9 cellular contexts compared by ENCODE assay signal in the genomic region with DNA sequence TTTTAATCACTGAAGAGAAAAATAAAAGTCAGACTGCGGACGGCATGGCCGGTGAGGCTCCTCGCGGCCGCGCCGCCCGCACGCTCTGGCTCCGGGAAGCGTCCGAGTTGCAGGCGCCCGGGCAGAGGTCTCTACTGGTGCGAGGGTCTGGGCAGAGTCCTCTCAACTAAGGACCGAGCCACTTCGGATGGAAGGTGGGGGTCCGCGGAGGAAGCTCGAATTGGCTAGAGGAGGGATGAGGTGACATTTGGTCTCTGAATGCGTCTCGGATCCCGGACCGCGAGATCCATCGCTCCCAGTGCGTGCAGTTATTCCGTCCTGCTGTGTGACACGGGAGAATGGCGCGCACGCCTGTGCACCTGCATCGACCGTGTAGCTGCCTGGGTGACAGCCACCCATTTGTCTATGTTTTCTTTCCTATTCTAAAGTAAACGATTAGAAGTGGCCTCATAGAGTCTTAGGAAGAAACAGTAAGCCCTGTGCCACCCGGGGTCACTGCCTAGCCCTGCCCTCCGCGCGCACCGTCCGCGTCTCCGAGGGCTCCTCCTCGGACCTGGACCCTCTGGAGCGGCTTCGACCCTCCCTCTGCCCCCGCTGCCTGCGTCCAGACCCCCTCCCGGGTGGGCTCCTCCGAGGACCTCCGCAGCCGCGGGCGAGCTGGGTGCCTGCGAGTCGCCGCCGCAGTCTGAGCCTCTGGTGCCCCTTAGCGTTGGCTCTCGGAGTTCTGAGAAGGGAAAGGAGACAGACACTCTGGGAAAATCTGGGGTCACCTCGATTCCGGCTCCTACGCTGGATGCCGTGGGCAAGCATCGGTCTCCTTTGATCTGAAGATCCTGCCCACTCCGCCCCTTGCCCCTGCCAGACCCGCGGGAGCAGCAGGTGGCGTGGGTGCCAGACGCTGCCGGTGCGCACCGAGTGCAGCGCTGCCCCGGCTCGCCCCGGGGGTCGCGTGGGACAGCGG.
DNase-seq lines count a peak whose midpoint lies in the region; ATAC-seq, FAIRE-seq and TF ChIP-seq lines count a peak whose summit lies in the region.
"Had no signal": no experiment of that assay in that cellular context is flagged by ENCODE, and none has a peak within 500 bp of the region (broad histone marks: within the 10 kb centered on the region; RNA-seq: fewer than 3 reads in every experiment).

No MANE protein-coding gene starts in this region.

- H3K4me3 ChIP-seq in BJ (ENCODE audit: low read depth, low read length), result peak overlapping the region; percentile 40

- POLR2A ChIA-PET in BJ (lab: Charles Lee), result no interaction called here

- H3K36me3 ChIP-seq in BJ (ENCODE audit: control insufficient read depth, insufficient read depth, low read length), result no peaks in the 10 kb centered on the region

- DNase-seq in BJ (ENCODE audit: low read depth) (no peak), HTR-8/SVneo (ENCODE audit: insufficient read length, low spot score) (peak; percentile 45), fibroblast of gingiva (ENCODE audit: low read depth) (peak; percentile 34), nucleus accumbens (lab: John Stamatoyannopoulos, UW) (peak in 42 of 56 donors; percentile 1 to 68 (median 27))

- H3K27me3 ChIP-seq in BJ (ENCODE audit: control insufficient read depth, insufficient read depth, low read length), result peaks cover 14% of the 10 kb centered on the region

- TF ChIP-seq CTCF in BJ (IDR thresholded peaks at IDR 0.05; ENCODE audit: insufficient read depth, low read depth, low read length), result peak; percentile 36

- FAIRE-seq in HTR-8/SVneo (lab: Jason Lieb, UNC), result no peak

- ATAC-seq in SK-N-SH treated with all-trans-retinoic acid at 6 μM for 48 hours, result peak; percentile 81
- ATAC-seq in GM18517 (IDR thresholded peaks at IDR 0.05; ENCODE audit: unreplicated experiment), result no peak
- no peak for ATAC-seq in activated CD4-positive, CD25-positive, alpha-beta regulatory T cell treated with anti-CD3 and anti-CD28 coated beads, Interleukin-2, amount 50 U/mL, for 24 hours
- ATAC-seq in esophagus mucosa, result no peak
- ATAC-seq: HCT116 had no signal

- CTCF ChIA-PET in BJ (lab: Yijun Ruan, JAX), result no interaction called here

TF ChIP-seq in SK-N-SH treated with all-trans-retinoic acid at 6 μM for 48 hours, 23 proteins besides CTCF, POLR2A, EP300 and RAD21:
- TF ChIP-seq POU6F1 (CRISPR knock-in tag; IDR thresholded peaks at IDR 0.05; ENCODE audit: borderline replicate concordance, low read depth) (no peak), ZFP3 (CRISPR knock-in tag; IDR thresholded peaks at IDR 0.05) (no peak), PPARA (CRISPR knock-in tag; IDR thresholded peaks at IDR 0.05; ENCODE audit: borderline replicate concordance) (no peak), ISL1 (CRISPR knock-in tag; IDR thresholded peaks at IDR 0.05) (no peak), ZNF8 (CRISPR knock-in tag; IDR thresholded peaks at IDR 0.05) (no peak), BACH2 (CRISPR knock-in tag; IDR thresholded peaks at IDR 0.05; ENCODE audit: borderline replicate concordance) (no peak), TCF4 (CRISPR knock-in tag; IDR thresholded peaks at IDR 0.05; ENCODE audit: borderline replicate concordance) (no peak), ARNTL (CRISPR knock-in tag; IDR thresholded peaks at IDR 0.05; ENCODE audit: borderline replicate concordance, low read depth) (no peak), CSRNP3 (CRISPR knock-in tag; IDR thresholded peaks at IDR 0.05) (no peak), RARB (CRISPR knock-in tag; IDR thresholded peaks at IDR 0.05) (no peak), SNAI2 (CRISPR knock-in tag; IDR thresholded peaks at IDR 0.05) (no peak), TOX (CRISPR knock-in tag; IDR thresholded peaks at IDR 0.05; ENCODE audit: borderline replicate concordance) (no peak), CREB5 (CRISPR knock-in tag; IDR thresholded peaks at IDR 0.05; ENCODE audit: low read depth) (no peak), OSR1 (CRISPR knock-in tag; IDR thresholded peaks at IDR 0.05) (no peak)
